ENCODE assay signal across 18 cellular contexts in the genomic region with DNA sequence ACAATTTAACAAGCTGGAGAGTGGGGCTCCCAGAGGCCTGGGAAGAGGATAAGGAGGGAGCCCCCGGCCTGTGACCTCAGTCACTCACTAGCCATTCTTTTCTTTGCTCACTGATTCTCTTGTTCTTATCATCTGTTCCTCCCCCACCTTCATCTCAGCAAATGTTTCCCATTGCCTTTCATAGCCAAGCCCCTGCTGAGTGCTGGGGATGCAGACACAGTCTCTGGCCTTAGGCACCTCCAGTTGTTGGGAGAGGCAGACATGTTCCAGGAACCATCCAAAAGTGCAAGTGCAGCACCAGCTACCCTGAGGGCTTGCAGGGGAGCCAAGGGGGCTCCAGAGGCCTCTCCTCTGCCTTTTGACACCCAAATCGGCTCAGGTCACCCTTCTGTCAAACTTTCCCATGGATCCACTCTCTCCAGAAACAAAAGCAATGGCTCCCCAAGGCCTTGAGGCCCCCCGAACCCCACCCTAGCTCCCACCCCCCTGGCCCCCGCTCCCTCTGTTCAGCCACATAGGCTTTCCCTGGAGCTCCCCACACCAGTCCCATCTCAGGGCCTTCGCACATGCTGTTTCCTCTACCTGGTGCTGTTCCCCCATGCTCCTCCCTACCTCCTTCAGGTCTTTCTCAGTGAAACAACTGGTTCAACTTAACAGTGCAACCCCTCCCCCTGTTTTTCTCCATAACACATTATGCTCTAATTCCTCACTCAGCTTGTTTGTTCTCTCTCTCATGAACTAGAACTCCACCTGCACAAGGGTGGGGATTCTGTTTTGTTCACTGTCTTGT. TPM values are rescaled to one million over a fixed set of nuclear protein-coding genes. Genes with fewer than 3 reads are reported as not detected.
"Had no signal": no experiment of that assay in that cellular context is flagged by ENCODE, and none has a peak within 500 bp of the region (broad histone marks: within the 10 kb centered on the region; RNA-seq: fewer than 3 reads in every experiment).

No MANE protein-coding gene starts in this region.

- DNase-seq: colonic mucosa; dermis blood vessel endothelial cell; foreskin melanocyte; hippocampal formation; kidney glomerular epithelial cell; mammary epithelial cell; mucosa of descending colon; natural killer cell; sigmoid colon; stimulated activated CD4-positive, alpha-beta T cell treated with anti-CD3 and anti-CD28 coated beads, Interleukin-2, amount 100 ng/mL, for 24 hours; stimulated activated CD4-positive, alpha-beta T cell treated with anti-CD3 and anti-CD28 coated beads, Interleukin-4, amount 100 ng/mL, for 4 hours; stimulated activated naive CD4-positive, alpha-beta T cell; stomach; substantia nigra; trophoblast cell had no signal

- ATAC-seq: heart left ventricle, left lobe of liver, mucosa of descending colon, natural killer cell had no signal

- H3K9me3 ChIP-seq: colonic mucosa, heart left ventricle, mucosa of descending colon, sigmoid colon, stomach had no signal

- H3K4me3 ChIP-seq: colonic mucosa, heart left ventricle, mucosa of descending colon, sigmoid colon, skin epidermis, stomach had no signal

- H3K4me3 Mint-ChIP-seq: natural killer cell had no signal

- H3K27ac Mint-ChIP-seq: natural killer cell had no signal

- H3K36me3 Mint-ChIP-seq: natural killer cell had no signal

- H3K27me3 ChIP-seq: colonic mucosa, heart left ventricle, sigmoid colon, stomach had no signal

- H3K27ac ChIP-seq: colonic mucosa, heart left ventricle, sigmoid colon, skin epidermis, stomach had no signal

- H3K4me1 ChIP-seq: colonic mucosa, sigmoid colon had no signal

- H3K36me3 ChIP-seq: colonic mucosa, heart left ventricle, sigmoid colon, stomach had no signal

RNA-seq across cellular contexts. Expression of a gene that starts 14.9 kb away (rescaled TPM):
- total RNA-seq: mammary epithelial cell had no signal
